Comparison of ENCODE assay signal across 12 cellular contexts in genomic region chrX:124010157-124010556, GRCh38. TPM values are rescaled to one million over a fixed set of nuclear protein-coding genes. Genes with fewer than 3 reads are reported as not detected.
DNase-seq lines count a peak whose midpoint lies in the region; ATAC-seq lines count a peak whose summit lies in the region.
"Had no signal": no experiment of that assay in that cellular context is flagged by ENCODE, and none has a peak within 500 bp of the region (broad histone marks: within the 10 kb centered on the region; RNA-seq: fewer than 3 reads in every experiment).

No MANE protein-coding gene starts in this region.

- DNase-seq in CD4-positive, alpha-beta memory T cell, result no peak
- no peak for DNase-seq in C1 segment of cervical spinal cord (lab: John Stamatoyannopoulos, UW)
- no peak for DNase-seq in Kasumi-1 (lab: John Stamatoyannopoulos, UW)
- no peak for DNase-seq in GDM1 (lab: John Stamatoyannopoulos, UW)
- DNase-seq in pons (ENCODE audit: low spot score), result no peak
- DNase-seq: BE2C; stimulated activated CD4-positive, alpha-beta T cell treated with anti-CD3 and anti-CD28 coated beads, Interleukin-4, amount 100 ng/mL, for 4 hours had no signal

- POLR2A ChIA-PET in CD4-positive, alpha-beta memory T cell (lab: Charles Lee; ENCODE audit: partially characterized antibody), result interaction anchor here (1.1 to 1.7 kb wide), 2 partner anchors 10 to 50 kb away, joined by 4 read pairs; no protein-coding TSS in a partner anchor

- H3K9me3 Mint-ChIP-seq in CD4-positive, alpha-beta memory T cell, result no peaks in the 10 kb centered on the region
- H3K9me3 Mint-ChIP-seq in activated naive CD8-positive, alpha-beta T cell (ENCODE audit: low read depth), result no peaks in the 10 kb centered on the region

- no peaks in the 10 kb centered on the region for H3K9me3 ChIP-seq in CD4-positive, alpha-beta memory T cell (ENCODE audit: control insufficient read depth in 1 of 2, low read length in 2 of 2)
- H3K9me3 ChIP-seq: ascending aorta, BE2C, tibial nerve had no signal

- H3K27ac ChIP-seq in CD4-positive, alpha-beta memory T cell (ENCODE audit: low read depth, low read length), result no peak overlapping the region
- H3K27ac ChIP-seq: ascending aorta, tibial nerve had no signal

- H3K36me3 ChIP-seq in CD4-positive, alpha-beta memory T cell (ENCODE audit: insufficient read depth, low read length), result no peaks in the 10 kb centered on the region
- H3K36me3 ChIP-seq: ascending aorta, BE2C, tibial nerve had no signal

- CTCF ChIA-PET in CD4-positive, alpha-beta memory T cell (lab: Charles Lee; ENCODE audit: partially characterized antibody), result interaction anchor here (0.6 kb wide), 1 partner anchor 32 kb away, joined by 3 read pairs; no protein-coding TSS in a partner anchor

- peaks cover 0 to 5% of the 10 kb centered on the region in 2 donors for H3K36me3 Mint-ChIP-seq in CD4-positive, alpha-beta memory T cell
- peaks cover 2% of the 10 kb centered on the region for H3K36me3 Mint-ChIP-seq in activated naive CD8-positive, alpha-beta T cell

- H3K27ac Mint-ChIP-seq in CD4-positive, alpha-beta memory T cell, result peak overlapping the region in 6 of 7 donors; percentile 22 to 86 (median 33)
- H3K27ac Mint-ChIP-seq in activated naive CD8-positive, alpha-beta T cell, result peak overlapping the region; percentile 67

- peak overlapping the region in 6 of 8 donors; percentile 26 to 59 (median 46) for H3K4me3 Mint-ChIP-seq in CD4-positive, alpha-beta memory T cell
- H3K4me3 Mint-ChIP-seq in activated naive CD8-positive, alpha-beta T cell, result peak overlapping the region; percentile 12

- ATAC-seq in GM19043 (IDR thresholded peaks at IDR 0.05; ENCODE audit: low read depth, unreplicated experiment) (peak; percentile 71), HG03095 (IDR thresholded peaks at IDR 0.05; ENCODE audit: unreplicated experiment) (peak; percentile 56)

- no peaks in the 10 kb centered on the region for H3K27me3 Mint-ChIP-seq in CD4-positive, alpha-beta memory T cell
- no peaks in the 10 kb centered on the region for H3K27me3 Mint-ChIP-seq in activated naive CD8-positive, alpha-beta T cell

- intact Hi-C loops in CD4-positive, alpha-beta memory T cell (cut with micrococcal nuclease), result no loop called here

- no peaks in the 10 kb centered on the region for H3K27me3 ChIP-seq in CD4-positive, alpha-beta memory T cell (ENCODE audit: insufficient read depth, low read length)
- H3K27me3 ChIP-seq: ascending aorta, BE2C, tibial nerve had no signal

- peaks cover 48 to 84% (median 58%) of the 10 kb centered on the region in 4 donors for H3K4me1 Mint-ChIP-seq in CD4-positive, alpha-beta memory T cell
- H3K4me1 Mint-ChIP-seq in activated naive CD8-positive, alpha-beta T cell (ENCODE audit: low read depth), result peaks cover 77% of the 10 kb centered on the region

- H3K4me3 ChIP-seq in CD4-positive, alpha-beta memory T cell (ENCODE audit: low read length in 2 of 2), result no peak overlapping the region
- H3K4me3 ChIP-seq: ascending aorta, tibial nerve had no signal

- H3K4me1 ChIP-seq in CD4-positive, alpha-beta memory T cell (ENCODE audit: insufficient read depth, low read length), result peaks cover 60% of the 10 kb centered on the region
- H3K4me1 ChIP-seq: BE2C had no signal

RNA-seq across cellular contexts. Expression of gene STAG2, which starts 48.7 kb away (rescaled TPM):
- total RNA-seq in CD4-positive, alpha-beta memory T cell, result 100 to 1,000 TPM; 117 to 124 TPM
- polyA plus RNA-seq in CD4-positive, alpha-beta memory T cell, result 10 to 100 TPM; 47.8 to 57.4 TPM
